17 cellular contexts compared by ENCODE assay signal in the genomic region with DNA sequence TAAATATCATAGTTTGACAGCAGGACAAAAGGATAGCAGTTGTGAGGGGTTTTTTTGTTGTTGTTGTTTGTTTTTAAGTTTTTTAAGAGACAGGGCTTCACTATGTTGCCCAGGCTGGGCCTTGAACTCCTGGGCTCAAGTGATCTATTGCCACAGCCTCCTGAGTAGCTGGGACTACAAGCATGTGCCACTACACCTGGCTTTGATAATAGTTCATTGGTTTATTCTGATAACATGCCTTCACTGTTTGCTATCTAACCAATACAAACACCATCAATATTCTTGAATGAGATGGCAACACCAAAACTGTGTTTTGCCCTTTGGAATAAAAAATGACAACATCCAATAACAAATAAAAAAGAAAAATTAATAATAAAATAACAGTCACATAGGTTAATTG. TPM values are rescaled to one million over a fixed set of nuclear protein-coding genes. Genes with fewer than 3 reads are reported as not detected.
A peak's percentile ranks its signal among the peaks of the same experiment; 100 is the strongest.
DNase-seq lines count a peak whose midpoint lies in the region; TF ChIP-seq lines count a peak whose summit lies in the region.
"Had no signal": no experiment of that assay in that cellular context is flagged by ENCODE, and none has a peak within 500 bp of the region (broad histone marks: within the 10 kb centered on the region; RNA-seq: fewer than 3 reads in every experiment).

No MANE protein-coding gene starts in this region.

- no peak overlapping the region for H3K9ac ChIP-seq in HUES48 (ENCODE audit: low read depth, low read length)
- H3K9ac ChIP-seq: BLaER1 treated with 17β-estradiol and CSF1 and Interleukin-3, amounts not matched to agents 10 nM and 100 nM had no signal

- H3K4me1 ChIP-seq in HUES48 (ENCODE audit: control insufficient read depth, insufficient read depth, low read length), result peaks cover 58% of the 10 kb centered on the region

- DNase-seq in NCI-H146 (lab: John Stamatoyannopoulos, UW) (peak; percentile 13), NCI-H146 treated with DMSO at 0.1 percent for 48 hours (lab: John Stamatoyannopoulos, UW; ENCODE audit: unreplicated experiment) (no peak), endothelial cell (ENCODE audit: low spot score) (no peak), progenitor cell of endocrine pancreas (ENCODE audit: low spot score, unreplicated experiment) (no peak), dorsolateral prefrontal cortex (no peak)
- DNase-seq in stimulated activated CD4-positive, alpha-beta T cell treated with anti-CD3 and anti-CD28 coated beads, Interleukin-2, amount 100 ng/mL, for 48 hours, result no peak
- DNase-seq: 8988T; ACHN; Calu3; CD4-positive, CD25-positive, alpha-beta regulatory T cell; DND-41; GDM1; GOT3 had no signal

- H3K36me3 ChIP-seq in HUES48 (ENCODE audit: control insufficient read depth, insufficient read depth, low read length), result no peaks in the 10 kb centered on the region
- H3K36me3 ChIP-seq: BLaER1 treated with 17β-estradiol and CSF1 and Interleukin-3, amounts not matched to agents 10 nM and 100 nM; HAP-1 had no signal

- TF ChIP-seq CTCF in endothelial cell (IDR thresholded peaks at IDR 0.05; ENCODE audit: unreplicated experiment) (no peak), progenitor cell of endocrine pancreas (IDR thresholded peaks at IDR 0.05; ENCODE audit: unreplicated experiment) (no peak), dorsolateral prefrontal cortex (IDR thresholded peaks at IDR 0.05 in 54 of 56, conservative IDR thresholded peaks at IDR 0.05 in 2 of 56; ENCODE audit: low read depth in 1 of 56, partially characterized antibody in 56 of 56) (no peak)

- H3K27me3 ChIP-seq in HUES48 (ENCODE audit: control insufficient read depth, insufficient read depth, low read length), result no peaks in the 10 kb centered on the region
- no peaks in the 10 kb centered on the region for H3K27me3 ChIP-seq in dorsolateral prefrontal cortex
- H3K27me3 ChIP-seq: BLaER1 treated with 17β-estradiol and CSF1 and Interleukin-3, amounts not matched to agents 10 nM and 100 nM had no signal

- intact Hi-C loops in dorsolateral prefrontal cortex (cut with DNase I), result no loop called here

- peak overlapping the region; percentile 82 for H3K27ac Mint-ChIP-seq in endothelial cell (ENCODE audit: unreplicated experiment)
- H3K27ac Mint-ChIP-seq in progenitor cell of endocrine pancreas, result peak overlapping the region; percentile 88

- H3K27me3 Mint-ChIP-seq in endothelial cell (ENCODE audit: unreplicated experiment), result no peaks in the 10 kb centered on the region
- H3K27me3 Mint-ChIP-seq in progenitor cell of endocrine pancreas, result no peaks in the 10 kb centered on the region
- H3K27me3 Mint-ChIP-seq: CD4-positive, CD25-positive, alpha-beta regulatory T cell had no signal

- H3K4me3 Mint-ChIP-seq in endothelial cell (ENCODE audit: unreplicated experiment) (no peak overlapping the region), progenitor cell of endocrine pancreas (ENCODE audit: low read depth) (no peak overlapping the region)
- H3K4me3 Mint-ChIP-seq: CD4-positive, CD25-positive, alpha-beta regulatory T cell had no signal

- no peaks in the 10 kb centered on the region for H3K9me3 ChIP-seq in HUES48 (ENCODE audit: control insufficient read depth, insufficient read depth, low read length)
- H3K9me3 ChIP-seq: HAP-1 had no signal

- H3K9me3 Mint-ChIP-seq in endothelial cell (ENCODE audit: unreplicated experiment), result no peaks in the 10 kb centered on the region
- H3K9me3 Mint-ChIP-seq in progenitor cell of endocrine pancreas (ENCODE audit: low read depth), result no peaks in the 10 kb centered on the region

- H3K36me3 Mint-ChIP-seq in endothelial cell (ENCODE audit: low read depth, unreplicated experiment), result peaks cover 17% of the 10 kb centered on the region
- no peaks in the 10 kb centered on the region for H3K36me3 Mint-ChIP-seq in progenitor cell of endocrine pancreas (ENCODE audit: insufficient read depth)

- H3K27ac ChIP-seq in HUES48 (ENCODE audit: low read depth, low read length) (peak overlapping the region; percentile 70), dorsolateral prefrontal cortex (no peak overlapping the region)
- H3K27ac ChIP-seq: BLaER1 treated with 17β-estradiol and CSF1 and Interleukin-3, amounts not matched to agents 10 nM and 100 nM had no signal

- H3K4me1 Mint-ChIP-seq in endothelial cell (ENCODE audit: unreplicated experiment) (peaks cover 43% of the 10 kb centered on the region), progenitor cell of endocrine pancreas (ENCODE audit: low read depth) (peaks cover 38% of the 10 kb centered on the region)

- no peak overlapping the region for H3K4me3 ChIP-seq in HUES48 (ENCODE audit: low read depth, low read length)
- no peak overlapping the region for H3K4me3 ChIP-seq in dorsolateral prefrontal cortex
- H3K4me3 ChIP-seq: BLaER1 treated with 17β-estradiol and CSF1 and Interleukin-3, amounts not matched to agents 10 nM and 100 nM; HAP-1 had no signal

RNA-seq across cellular contexts. Expression of gene FAM184A, which starts 41.2 kb away (rescaled TPM):
- total RNA-seq in endothelial cell (ENCODE audit: unreplicated experiment) (134 TPM), progenitor cell of endocrine pancreas (20.9 and 23.0 TPM in 2 replicates), dorsolateral prefrontal cortex (10 to 100 TPM; 13.9 to 52.2 (median 26.9) TPM)
- total RNA-seq: HT-29 had no signal
